Comparison of ENCODE assay signal across 8 cellular contexts in the genomic region with DNA sequence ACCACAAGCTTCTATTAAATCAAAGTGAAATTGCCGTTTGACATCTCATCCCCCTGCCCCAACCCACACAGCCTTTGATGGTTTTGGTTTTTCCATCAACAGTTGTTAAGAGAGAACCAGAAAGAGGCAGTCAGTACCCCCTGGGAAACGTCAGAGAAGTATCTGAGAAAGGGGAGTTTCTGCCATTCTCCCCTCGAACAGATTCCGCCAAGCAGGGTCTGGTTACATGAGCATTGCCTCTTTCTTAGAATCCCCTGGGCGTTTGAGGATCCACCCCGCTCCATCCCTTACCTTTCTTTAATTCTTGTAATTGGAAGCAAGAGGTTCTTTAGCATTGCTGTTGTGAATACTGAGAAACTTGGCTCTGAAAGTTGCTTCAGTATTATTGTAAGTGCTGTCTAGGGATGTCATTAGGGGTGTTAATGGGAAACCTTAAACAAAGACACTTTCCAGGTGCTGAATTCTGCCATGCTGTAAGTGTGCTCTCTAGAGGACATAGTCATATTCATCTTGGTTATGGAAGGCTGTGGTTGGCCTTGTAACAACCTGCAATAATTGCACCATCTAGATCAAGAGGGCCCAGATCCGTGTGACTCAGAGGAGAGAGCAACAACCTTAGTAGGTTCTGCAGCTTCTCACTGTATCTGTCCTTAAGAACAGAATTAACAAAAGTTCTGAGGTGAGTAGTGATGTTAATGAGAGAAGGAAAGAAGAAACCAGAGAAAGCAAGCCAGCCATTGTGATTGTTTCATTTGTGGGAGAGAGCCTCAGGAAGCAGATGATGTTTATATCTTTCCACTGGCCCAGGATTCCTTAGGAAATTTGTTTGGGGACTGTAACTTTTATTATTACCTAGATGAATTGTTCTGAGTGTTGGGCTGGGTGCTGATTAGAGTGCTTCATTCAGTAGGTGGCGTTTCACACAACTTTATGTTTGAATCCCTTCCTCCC. TPM values are rescaled to one million over a fixed set of nuclear protein-coding genes. Genes with fewer than 3 reads are reported as not detected.
DNase-seq lines count a peak whose midpoint lies in the region; ATAC-seq and TF ChIP-seq lines count a peak whose summit lies in the region.

No MANE protein-coding gene starts in this region.

- H3K27ac Mint-ChIP-seq in CD4-positive, alpha-beta T cell, result peak overlapping the region; percentile 35
- peak overlapping the region; percentile 83 for H3K27ac Mint-ChIP-seq in T-helper 1 cell treated with Interleukin-12 subunit alpha and Interleukin-12 subunit beta and Interleukin-4 antibody, amounts not matched to agents 30 μg/mL and 1 μg/mL, for 36 hours

- intact Hi-C loops in CD4-positive, alpha-beta T cell (cut with DNase I, micrococcal nuclease), result no loop called here

- CTCF ChIA-PET in CD4-positive, alpha-beta T cell (lab: Charles Lee), result interaction anchor here (1.3 to 2.7 kb wide), 4 partner anchors 9 to 89 kb away, joined by 3 to 14 read pairs (median 11); partner anchors contain the start of gene TMBIM6

- DNase-seq in CD4-positive, alpha-beta T cell, result peak in 4 of 10 experiments; percentile 8 to 15 (median 10)
- DNase-seq in epithelial cell of esophagus (ENCODE audit: low read depth), result peak; percentile 94
- DNase-seq in tibial nerve (ENCODE audit: low spot score in 2 of 2), result no peak

- no peaks in the 10 kb centered on the region for H3K27me3 ChIP-seq in CD4-positive, alpha-beta T cell (ENCODE audit: control insufficient read depth, insufficient read depth, low read length)
- H3K27me3 ChIP-seq in skeletal muscle tissue (ENCODE audit: control insufficient read depth in 3 of 3, insufficient read depth in 3 of 3, low read length in 3 of 3) (no peaks in the 10 kb centered on the region), tibial nerve (no peaks in the 10 kb centered on the region)

- H3K36me3 Mint-ChIP-seq in CD4-positive, alpha-beta T cell (ENCODE audit: low read depth), result peaks cover 80% of the 10 kb centered on the region
- H3K36me3 Mint-ChIP-seq in T-helper 1 cell treated with Interleukin-12 subunit alpha and Interleukin-12 subunit beta and Interleukin-4 antibody, amounts not matched to agents 30 μg/mL and 1 μg/mL, for 36 hours (ENCODE audit: low read depth), result peaks cover 36% of the 10 kb centered on the region

- TF ChIP-seq EP300 in tibial nerve (IDR thresholded peaks at IDR 0.05), result no peak

- H3K9me3 Mint-ChIP-seq in CD4-positive, alpha-beta T cell, result no peaks in the 10 kb centered on the region
- no peaks in the 10 kb centered on the region for H3K9me3 Mint-ChIP-seq in T-helper 1 cell treated with Interleukin-12 subunit alpha and Interleukin-12 subunit beta and Interleukin-4 antibody, amounts not matched to agents 30 μg/mL and 1 μg/mL, for 36 hours

- no peak overlapping the region for H3K4me3 ChIP-seq in epithelial cell of esophagus (ENCODE audit: low read length)
- H3K4me3 ChIP-seq in skeletal muscle tissue (ENCODE audit: low read length in 3 of 3), result peak overlapping the region in 2 of 3 donors; percentile 3 to 7
- no peak overlapping the region for H3K4me3 ChIP-seq in tibial nerve

- H3K4me3 Mint-ChIP-seq in CD4-positive, alpha-beta T cell, result peak overlapping the region; percentile 49
- peak overlapping the region; percentile 56 for H3K4me3 Mint-ChIP-seq in T-helper 1 cell treated with Interleukin-12 subunit alpha and Interleukin-12 subunit beta and Interleukin-4 antibody, amounts not matched to agents 30 μg/mL and 1 μg/mL, for 36 hours

- POLR2A ChIA-PET in CD4-positive, alpha-beta T cell (lab: Charles Lee), result interaction anchor here (1.0 to 2.2 kb wide), 2 partner anchors 9 to 17 kb away, joined by 3 to 19 read pairs; partner anchors contain the start of gene TMBIM6

- H3K27ac ChIP-seq in CD4-positive, alpha-beta T cell (ENCODE audit: low read depth, low read length), result no peak overlapping the region
- H3K27ac ChIP-seq in skeletal muscle tissue (ENCODE audit: low read depth, low read length) (peak overlapping the region; percentile 28), tibial nerve (peak overlapping the region in 2 of 4 donors; percentile 7 to 39)

- no peak overlapping the region for H3K9ac ChIP-seq in skeletal muscle tissue (ENCODE audit: low read depth in 1 of 3, low read length in 3 of 3)

- no peaks in the 10 kb centered on the region for H3K9me3 ChIP-seq in CD4-positive, alpha-beta T cell (ENCODE audit: control insufficient read depth, low read length)
- H3K9me3 ChIP-seq in skeletal muscle tissue (ENCODE audit: control insufficient read depth in 3 of 3, low read length in 3 of 3) (no peaks in the 10 kb centered on the region), tibial nerve (no peaks in the 10 kb centered on the region)

- peaks cover 88% of the 10 kb centered on the region for H3K4me1 Mint-ChIP-seq in CD4-positive, alpha-beta T cell (ENCODE audit: low read depth)
- H3K4me1 Mint-ChIP-seq in T-helper 1 cell treated with Interleukin-12 subunit alpha and Interleukin-12 subunit beta and Interleukin-4 antibody, amounts not matched to agents 30 μg/mL and 1 μg/mL, for 36 hours (ENCODE audit: low read depth), result peaks cover 52% of the 10 kb centered on the region

- H3K4me1 ChIP-seq in skeletal muscle tissue (ENCODE audit: control insufficient read depth in 3 of 3, insufficient read depth in 3 of 3, low read length in 3 of 3) (peaks cover 33 to 47% (median 34%) of the 10 kb centered on the region in 3 donors), tibial nerve (peaks cover 0 to 97% (median 57%) of the 10 kb centered on the region in 4 donors)

- H3K27me3 Mint-ChIP-seq in CD4-positive, alpha-beta T cell, result no peaks in the 10 kb centered on the region
- no peaks in the 10 kb centered on the region for H3K27me3 Mint-ChIP-seq in T-helper 1 cell treated with Interleukin-12 subunit alpha and Interleukin-12 subunit beta and Interleukin-4 antibody, amounts not matched to agents 30 μg/mL and 1 μg/mL, for 36 hours (ENCODE audit: low read depth)

- peaks cover 14 to 23% (median 20%) of the 10 kb centered on the region in 3 donors for H3K36me3 ChIP-seq in skeletal muscle tissue (ENCODE audit: control insufficient read depth in 3 of 3, insufficient read depth in 3 of 3, low read length in 3 of 3)
- peaks cover 0 to 34% (median 14%) of the 10 kb centered on the region in 3 donors for H3K36me3 ChIP-seq in tibial nerve

- 49 to 56% methylated on average over 8 of the region's 8 CpGs for WGBS in tibial nerve, 2 donors

- no peak for TF ChIP-seq CTCF in CD4-positive, alpha-beta T cell (IDR thresholded peaks at IDR 0.05)
- TF ChIP-seq CTCF in epithelial cell of esophagus (IDR thresholded peaks at IDR 0.05; ENCODE audit: insufficient read depth, low read depth, low read length, missing control alignments), result peak; percentile 35
- no peak for TF ChIP-seq CTCF in tibial nerve (IDR thresholded peaks at IDR 0.05)

- no peak for TF ChIP-seq POLR2A in tibial nerve (IDR thresholded peaks at IDR 0.05)

- ATAC-seq in CD4-positive, alpha-beta T cell (ENCODE audit: poor library complexity), result peak; percentile 89
- ATAC-seq in HG03108 (IDR thresholded peaks at IDR 0.05; ENCODE audit: unreplicated experiment) (peak; percentile 41), HG02763 (IDR thresholded peaks at IDR 0.05; ENCODE audit: unreplicated experiment) (no peak), GM19455 (IDR thresholded peaks at IDR 0.05; ENCODE audit: unreplicated experiment) (no peak)

RNA-seq across cellular contexts. Expression of gene TMBIM6, which starts 8.9 kb away (rescaled TPM):
- 100 to 1,000 TPM; 274 to 279 TPM for total RNA-seq in CD4-positive, alpha-beta T cell
- total RNA-seq in skeletal muscle tissue, result 185 TPM
- total RNA-seq in tibial nerve, result 100 to 1,000 TPM; 284 to 404 (median 325) TPM

RNA-seq across cellular contexts. Expression of gene FMNL3, which starts 43.1 kb away (rescaled TPM):
- total RNA-seq in CD4-positive, alpha-beta T cell, result 10 to 100 TPM; 33.3 to 34.8 TPM
- 19.3 TPM for total RNA-seq in skeletal muscle tissue
- 10 to 100 TPM; 48.3 to 64.2 (median 58.9) TPM for total RNA-seq in tibial nerve

Comparison
In these comparisons a context has a peak if more than half of its experiments do, and no peak if none do; other contexts are left out.
1. ATAC-seq: peak in CD4-positive, alpha-beta T cell (single experiment) and HG03108 (single experiment); none in HG02763 (single experiment) and GM19455 (single experiment).
2. H3K4me3 ChIP-seq: peak in skeletal muscle tissue (2 of 3); none in epithelial cell of esophagus (single experiment) and tibial nerve (0 of 4).